Comparison of ENCODE assay signal across 15 cellular contexts in the genomic region with DNA sequence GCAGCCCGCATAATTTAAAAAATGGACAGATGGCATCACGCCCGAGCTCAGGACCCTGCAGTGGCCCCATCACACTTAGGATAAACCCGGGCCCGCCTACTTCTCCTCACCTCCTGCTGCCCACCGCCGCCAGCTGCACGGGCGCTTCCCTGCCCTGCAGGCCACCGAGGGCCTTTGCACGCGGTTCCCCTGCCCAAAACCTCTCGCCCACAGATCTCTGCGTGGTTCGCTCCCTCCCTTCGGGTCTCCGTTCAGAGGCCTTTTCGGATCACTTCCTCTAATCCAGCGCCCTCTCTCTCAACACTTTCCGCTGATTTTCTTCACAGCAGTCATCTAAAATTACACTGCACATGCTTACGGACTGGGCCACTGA. TPM values are rescaled to one million over a fixed set of nuclear protein-coding genes. Genes with fewer than 3 reads are reported as not detected.
A peak's percentile ranks its signal among the peaks of the same experiment; 100 is the strongest.
DNase-seq lines count a peak whose midpoint lies in the region; ATAC-seq lines count a peak whose summit lies in the region.
"Had no signal": no experiment of that assay in that cellular context is flagged by ENCODE, and none has a peak within 500 bp of the region (broad histone marks: within the 10 kb centered on the region; RNA-seq: fewer than 3 reads in every experiment).

No MANE protein-coding gene starts in this region.

- intact Hi-C loops in dendritic cell treated with granulocyte-macrophage colony-stimulating factor and Interleukin-4, amounts not matched to agents 40 ng/mL and 50 ng/mL, for 4 days (cut with micrococcal nuclease) = no loop called here

- no peaks in the 10 kb centered on the region for H3K9me3 Mint-ChIP-seq in activated T-cell treated with anti-CD3 and anti-CD28 coated beads, Interleukin-2, amount 50 U/mL, for 4 hours
- no peaks in the 10 kb centered on the region for H3K9me3 Mint-ChIP-seq in dendritic cell treated with granulocyte-macrophage colony-stimulating factor and Interleukin-4, amounts not matched to agents 40 ng/mL and 50 ng/mL, for 4 days
- H3K9me3 Mint-ChIP-seq in stimulated activated effector memory CD8-positive, alpha-beta T cell treated with anti-CD3 and anti-CD28 coated beads, Interleukin-12 subunit alpha, Interleukin-12 subunit beta, amount 100 ng/mL, for 72 hours = no peaks in the 10 kb centered on the region
- no peaks in the 10 kb centered on the region for H3K9me3 Mint-ChIP-seq in activated naive CD4-positive, alpha-beta T cell treated with anti-CD3 and anti-CD28 coated beads, Interleukin-2, amount 50 U/mL, for 72 hours
- H3K9me3 Mint-ChIP-seq: activated CD4-positive, alpha-beta T cell treated with anti-CD3 and anti-CD28 coated beads, Interleukin-2, amount 10 ng/mL, durations not matched to agents 7 days and 5 days had no signal

- no peak for DNase-seq in activated T-cell treated with anti-CD3 and anti-CD28 coated beads, Interleukin-2, amount 50 U/mL, for 4 hours
- DNase-seq in activated T-cell treated with anti-CD3 and anti-CD28 coated beads for 4 hours (no peak), MV-4-11 (lab: John Stamatoyannopoulos, UW) (peak; percentile 96), caudate nucleus (lab: John Stamatoyannopoulos, UW) (no peak), NCI-H345 (lab: John Stamatoyannopoulos, UW) (no peak)
- DNase-seq in stimulated activated effector memory CD8-positive, alpha-beta T cell treated with anti-CD3 and anti-CD28 coated beads, Interleukin-12 subunit alpha, Interleukin-12 subunit beta, amount 100 ng/mL, for 72 hours (ENCODE audit: low spot score in 2 of 2) = no peak
- DNase-seq in activated naive CD4-positive, alpha-beta T cell treated with anti-CD3 and anti-CD28 coated beads, Interleukin-2, amount 50 U/mL, for 72 hours (ENCODE audit: low spot score in 2 of 2) = no peak
- DNase-seq: activated CD4-positive, alpha-beta T cell treated with anti-CD3 and anti-CD28 coated beads, Interleukin-2, amount 10 ng/mL, durations not matched to agents 7 days and 5 days; left ventricle myocardium inferior; SHP77 treated with DMSO at 0.1 percent for 48 hours had no signal

- H3K4me3 Mint-ChIP-seq in activated T-cell treated with anti-CD3 and anti-CD28 coated beads, Interleukin-2, amount 50 U/mL, for 4 hours = peak overlapping the region; percentile 7
- H3K4me3 Mint-ChIP-seq in dendritic cell treated with granulocyte-macrophage colony-stimulating factor and Interleukin-4, amounts not matched to agents 40 ng/mL and 50 ng/mL, for 4 days = peak overlapping the region; percentile 40
- H3K4me3 Mint-ChIP-seq in stimulated activated effector memory CD8-positive, alpha-beta T cell treated with anti-CD3 and anti-CD28 coated beads, Interleukin-12 subunit alpha, Interleukin-12 subunit beta, amount 100 ng/mL, for 72 hours = peak overlapping the region; percentile 44
- H3K4me3 Mint-ChIP-seq: activated CD4-positive, alpha-beta T cell treated with anti-CD3 and anti-CD28 coated beads, Interleukin-2, amount 10 ng/mL, durations not matched to agents 7 days and 5 days had no signal

- no peaks in the 10 kb centered on the region for H3K36me3 Mint-ChIP-seq in activated T-cell treated with anti-CD3 and anti-CD28 coated beads, Interleukin-2, amount 50 U/mL, for 4 hours (ENCODE audit: insufficient read depth)
- H3K36me3 Mint-ChIP-seq in dendritic cell treated with granulocyte-macrophage colony-stimulating factor and Interleukin-4, amounts not matched to agents 40 ng/mL and 50 ng/mL, for 4 days (ENCODE audit: low read depth) = no peaks in the 10 kb centered on the region
- H3K36me3 Mint-ChIP-seq in stimulated activated effector memory CD8-positive, alpha-beta T cell treated with anti-CD3 and anti-CD28 coated beads, Interleukin-12 subunit alpha, Interleukin-12 subunit beta, amount 100 ng/mL, for 72 hours = no peaks in the 10 kb centered on the region
- H3K36me3 Mint-ChIP-seq in activated naive CD4-positive, alpha-beta T cell treated with anti-CD3 and anti-CD28 coated beads, Interleukin-2, amount 50 U/mL, for 72 hours = peaks cover 7 to 11% of the 10 kb centered on the region in 2 donors

- no peak overlapping the region for H3K27ac ChIP-seq in caudate nucleus (ENCODE audit: low read depth, low read length)
- H3K27ac ChIP-seq: C4-2B, KMS-11, left ventricle myocardium inferior had no signal

- peaks cover 22% of the 10 kb centered on the region for H3K4me1 Mint-ChIP-seq in activated T-cell treated with anti-CD3 and anti-CD28 coated beads, Interleukin-2, amount 50 U/mL, for 4 hours (ENCODE audit: low read depth)
- H3K4me1 Mint-ChIP-seq in dendritic cell treated with granulocyte-macrophage colony-stimulating factor and Interleukin-4, amounts not matched to agents 40 ng/mL and 50 ng/mL, for 4 days (ENCODE audit: low read depth) = peaks cover 42% of the 10 kb centered on the region
- H3K4me1 Mint-ChIP-seq in stimulated activated effector memory CD8-positive, alpha-beta T cell treated with anti-CD3 and anti-CD28 coated beads, Interleukin-12 subunit alpha, Interleukin-12 subunit beta, amount 100 ng/mL, for 72 hours = peaks cover 25% of the 10 kb centered on the region

- peaks cover 80% of the 10 kb centered on the region for H3K27me3 Mint-ChIP-seq in activated T-cell treated with anti-CD3 and anti-CD28 coated beads, Interleukin-2, amount 50 U/mL, for 4 hours (ENCODE audit: low read depth)
- peaks cover 87% of the 10 kb centered on the region for H3K27me3 Mint-ChIP-seq in dendritic cell treated with granulocyte-macrophage colony-stimulating factor and Interleukin-4, amounts not matched to agents 40 ng/mL and 50 ng/mL, for 4 days

- H3K27ac Mint-ChIP-seq in dendritic cell treated with granulocyte-macrophage colony-stimulating factor and Interleukin-4, amounts not matched to agents 40 ng/mL and 50 ng/mL, for 4 days = peak overlapping the region; percentile 66
- no peak overlapping the region for H3K27ac Mint-ChIP-seq in stimulated activated effector memory CD8-positive, alpha-beta T cell treated with anti-CD3 and anti-CD28 coated beads, Interleukin-12 subunit alpha, Interleukin-12 subunit beta, amount 100 ng/mL, for 72 hours
- no peak overlapping the region for H3K27ac Mint-ChIP-seq in activated naive CD4-positive, alpha-beta T cell treated with anti-CD3 and anti-CD28 coated beads, Interleukin-2, amount 50 U/mL, for 72 hours
- H3K27ac Mint-ChIP-seq: activated CD4-positive, alpha-beta T cell treated with anti-CD3 and anti-CD28 coated beads, Interleukin-2, amount 10 ng/mL, durations not matched to agents 7 days and 5 days had no signal

- ATAC-seq in activated T-cell treated with anti-CD3 and anti-CD28 coated beads, Interleukin-2, amount 50 U/mL, for 4 hours = no peak
- no peak for ATAC-seq in stimulated activated effector memory CD8-positive, alpha-beta T cell treated with anti-CD3 and anti-CD28 coated beads, Interleukin-12 subunit alpha, Interleukin-12 subunit beta, amount 100 ng/mL, for 72 hours
- ATAC-seq in activated naive CD4-positive, alpha-beta T cell treated with anti-CD3 and anti-CD28 coated beads, Interleukin-2, amount 50 U/mL, for 72 hours = no peak

RNA-seq across cellular contexts. Expression of gene SHISA7, which starts 1.8 kb away (rescaled TPM):
- total RNA-seq in activated T-cell treated with anti-CD3 and anti-CD28 coated beads, Interleukin-2, amount 50 U/mL, for 4 hours = not detected
- total RNA-seq in activated naive CD4-positive, alpha-beta T cell treated with anti-CD3 and anti-CD28 coated beads, Interleukin-2, amount 50 U/mL, for 72 hours = not detected
- total RNA-seq: activated CD4-positive, alpha-beta T cell treated with anti-CD3 and anti-CD28 coated beads, Interleukin-2, amount 10 ng/mL, durations not matched to agents 7 days and 5 days; left ventricle myocardium inferior; omental fat pad had no signal

RNA-seq across cellular contexts. Expression of gene ISOC2, which starts 20.1 kb away (rescaled TPM):
- total RNA-seq in activated T-cell treated with anti-CD3 and anti-CD28 coated beads, Interleukin-2, amount 50 U/mL, for 4 hours = 10 to 100 TPM; 63.2 to 65.1 (median 64.5) TPM
- 10 to 100 TPM; 22.1 to 41.5 TPM for total RNA-seq in activated naive CD4-positive, alpha-beta T cell treated with anti-CD3 and anti-CD28 coated beads, Interleukin-2, amount 50 U/mL, for 72 hours

RNA-seq across cellular contexts. Expression of gene C19orf85, which starts 23.2 kb away (rescaled TPM):
- total RNA-seq in activated T-cell treated with anti-CD3 and anti-CD28 coated beads, Interleukin-2, amount 50 U/mL, for 4 hours = not detected
- not detected for total RNA-seq in activated naive CD4-positive, alpha-beta T cell treated with anti-CD3 and anti-CD28 coated beads, Interleukin-2, amount 50 U/mL, for 72 hours
- total RNA-seq: activated CD4-positive, alpha-beta T cell treated with anti-CD3 and anti-CD28 coated beads, Interleukin-2, amount 10 ng/mL, durations not matched to agents 7 days and 5 days; frontal cortex; left ventricle myocardium inferior; omental fat pad had no signal

RNA-seq across cellular contexts. Expression of gene UBE2S, which starts 33.7 kb away (rescaled TPM):
- total RNA-seq in activated T-cell treated with anti-CD3 and anti-CD28 coated beads, Interleukin-2, amount 50 U/mL, for 4 hours = 100 to 1,000 TPM; 226 to 281 (median 237) TPM
- total RNA-seq in activated naive CD4-positive, alpha-beta T cell treated with anti-CD3 and anti-CD28 coated beads, Interleukin-2, amount 50 U/mL, for 72 hours = 100 to 1,000 TPM; 192 to 343 TPM

RNA-seq across cellular contexts. Expression of gene ZNF628, which starts 35.1 kb away (rescaled TPM):
- 10 to 100 TPM; 11.0 to 12.6 (median 12.1) TPM for total RNA-seq in activated T-cell treated with anti-CD3 and anti-CD28 coated beads, Interleukin-2, amount 50 U/mL, for 4 hours
- total RNA-seq in activated naive CD4-positive, alpha-beta T cell treated with anti-CD3 and anti-CD28 coated beads, Interleukin-2, amount 50 U/mL, for 72 hours = 10 to 100 TPM in 1 of 2 donors, 1 to 10 TPM in 1; 7.4 to 14.2 TPM
